ENCODE assay signal across 19 cellular contexts in genomic region chr2:7552825-7553550, GRCh38.
DNase-seq lines count a peak whose midpoint lies in the region; ATAC-seq, FAIRE-seq and TF ChIP-seq lines count a peak whose summit lies in the region.
"Had no signal": no experiment of that assay in that cellular context is flagged by ENCODE, and none has a peak within 500 bp of the region (broad histone marks: within the 10 kb centered on the region; RNA-seq: fewer than 3 reads in every experiment).

No MANE protein-coding gene starts in this region.

- H4K20me1 ChIP-seq in hepatocyte (ENCODE audit: insufficient read depth, poor library complexity, severe bottlenecking): no peaks in the 10 kb centered on the region

- peaks cover 23% of the 10 kb centered on the region for H3K4me1 Mint-ChIP-seq in activated CD4-positive, alpha-beta T cell treated with anti-CD3 and anti-CD28 coated beads for 36 hours
- H3K4me1 Mint-ChIP-seq in CD4-positive, alpha-beta T cell (ENCODE audit: low read depth): peaks cover 10% of the 10 kb centered on the region
- H3K4me1 Mint-ChIP-seq in activated CD4-positive, alpha-beta memory T cell treated with anti-CD3 and anti-CD28 coated beads for 36 hours (ENCODE audit: low read depth): peaks cover 24% of the 10 kb centered on the region

- H3K27ac ChIP-seq in CD4-positive, alpha-beta T cell (ENCODE audit: low read depth, low read length): no peak overlapping the region
- no peak overlapping the region for H3K27ac ChIP-seq in hepatocyte
- H3K27ac ChIP-seq: cardiac muscle cell, dorsolateral prefrontal cortex had no signal

- ATAC-seq in activated CD4-positive, alpha-beta T cell treated with anti-CD3 and anti-CD28 coated beads for 36 hours: peak; percentile 92
- ATAC-seq in CD4-positive, alpha-beta T cell (ENCODE audit: poor library complexity): no peak
- ATAC-seq in GM21619 (IDR thresholded peaks at IDR 0.05; ENCODE audit: unreplicated experiment) (no peak), GM21526 (IDR thresholded peaks at IDR 0.05; ENCODE audit: low FRiP score, unreplicated experiment) (no peak)
- ATAC-seq: activated CD4-positive, CD25-positive, alpha-beta regulatory T cell treated with anti-CD3 and anti-CD28 coated beads, Interleukin-2, amount 50 U/mL, for 24 hours had no signal

- no peaks in the 10 kb centered on the region for H3K36me3 ChIP-seq in hepatocyte (replicated peaks; ENCODE audit: insufficient read depth, low read depth)
- H3K36me3 ChIP-seq: cardiac muscle cell, MG63 had no signal

- no peaks in the 10 kb centered on the region for H3K9me3 ChIP-seq in CD4-positive, alpha-beta T cell (ENCODE audit: control insufficient read depth, low read length)
- H3K9me3 ChIP-seq in hepatocyte (ENCODE audit: low read depth): no peaks in the 10 kb centered on the region
- H3K9me3 ChIP-seq: MG63 had no signal

- no peak overlapping the region for H3K4me3 Mint-ChIP-seq in activated CD4-positive, alpha-beta T cell treated with anti-CD3 and anti-CD28 coated beads for 36 hours
- H3K4me3 Mint-ChIP-seq in CD4-positive, alpha-beta T cell: peak overlapping the region; percentile 0
- H3K4me3 Mint-ChIP-seq in activated CD4-positive, alpha-beta memory T cell treated with anti-CD3 and anti-CD28 coated beads for 36 hours: peak overlapping the region; percentile 20

- WGBS in hepatocyte (ENCODE audit: low lambda C conversion rate, missing lambda C conversion rate): 58% methylated on average over 5 of the region's 5 CpGs

- H3K79me2 ChIP-seq in hepatocyte: no peaks in the 10 kb centered on the region

- H3K4me2 ChIP-seq in hepatocyte: peak overlapping the region; percentile 33

- no peak for TF ChIP-seq CTCF in CD4-positive, alpha-beta T cell (IDR thresholded peaks at IDR 0.05)
- no peak for TF ChIP-seq CTCF in hepatocyte (IDR thresholded peaks at IDR 0.05; ENCODE audit: poor library complexity)

- no peak for DNase-seq in activated CD4-positive, alpha-beta T cell treated with anti-CD3 and anti-CD28 coated beads for 36 hours
- DNase-seq in activated CD4-positive, alpha-beta T cell treated with anti-CD3 and anti-CD28 coated beads, Interleukin-2, amount 50 U/mL, for 4 hours: no peak
- no peak for DNase-seq in CD4-positive, alpha-beta T cell
- DNase-seq in activated CD4-positive, alpha-beta memory T cell treated with anti-CD3 and anti-CD28 coated beads for 36 hours: peak; percentile 14
- DNase-seq in hepatocyte (ENCODE audit: low spot score) (no peak), HTR-8/SVneo (ENCODE audit: insufficient read length, low spot score) (no peak)
- DNase-seq: 8988T, amygdala, dorsolateral prefrontal cortex, GOT3, immature natural killer cell, MG63, NCI-H1436 treated with DMSO at 0.1 percent for 48 hours, NCI-H524 treated with DMSO at 0.1 percent for 48 hours, substantia nigra had no signal

- CTCF ChIA-PET in activated CD4-positive, alpha-beta T cell treated with anti-CD3 and anti-CD28 coated beads for 36 hours (lab: Charles Lee): interaction anchor here (0.5 to 1.0 kb wide), 4 partner anchors 17 to 404 kb away, joined by 3 to 4 read pairs (median 3); no protein-coding TSS in a partner anchor
- CTCF ChIA-PET in CD4-positive, alpha-beta T cell (lab: Charles Lee): no interaction called here
- CTCF ChIA-PET in activated CD4-positive, alpha-beta memory T cell treated with anti-CD3 and anti-CD28 coated beads for 36 hours (lab: Charles Lee): interaction anchor here (0.6 to 1.0 kb wide), 3 partner anchors 34 to 612 kb away, joined by 3 to 7 read pairs (median 3); no protein-coding TSS in a partner anchor

- intact Hi-C loops in activated CD4-positive, alpha-beta T cell treated with anti-CD3 and anti-CD28 coated beads for 36 hours (cut with DNase I, micrococcal nuclease): no loop called here
- intact Hi-C loops in CD4-positive, alpha-beta T cell (cut with DNase I, micrococcal nuclease): no loop called here
- intact Hi-C loops in activated CD4-positive, alpha-beta memory T cell treated with anti-CD3 and anti-CD28 coated beads for 36 hours (cut with micrococcal nuclease): loop anchor here (1.0 to 2.0 kb wide), 2 partner anchors 14 to 18 kb away; no protein-coding TSS in a partner anchor

- H3K9me3 Mint-ChIP-seq in activated CD4-positive, alpha-beta T cell treated with anti-CD3 and anti-CD28 coated beads for 36 hours (ENCODE audit: low read depth): peaks cover 2% of the 10 kb centered on the region
- H3K9me3 Mint-ChIP-seq in CD4-positive, alpha-beta T cell: no peaks in the 10 kb centered on the region
- H3K9me3 Mint-ChIP-seq in activated CD4-positive, alpha-beta memory T cell treated with anti-CD3 and anti-CD28 coated beads for 36 hours: no peaks in the 10 kb centered on the region
- H3K9me3 Mint-ChIP-seq: immature natural killer cell had no signal

- H3K4me3 ChIP-seq in hepatocyte: no peak overlapping the region
- H3K4me3 ChIP-seq: cardiac muscle cell, dorsolateral prefrontal cortex, MG63 had no signal

- H3K27me3 Mint-ChIP-seq in activated CD4-positive, alpha-beta T cell treated with anti-CD3 and anti-CD28 coated beads for 36 hours: no peaks in the 10 kb centered on the region
- no peaks in the 10 kb centered on the region for H3K27me3 Mint-ChIP-seq in CD4-positive, alpha-beta T cell
- H3K27me3 Mint-ChIP-seq in activated CD4-positive, alpha-beta memory T cell treated with anti-CD3 and anti-CD28 coated beads for 36 hours: no peaks in the 10 kb centered on the region

- no peaks in the 10 kb centered on the region for H3K27me3 ChIP-seq in CD4-positive, alpha-beta T cell (ENCODE audit: control insufficient read depth, insufficient read depth, low read length)
- H3K27me3 ChIP-seq in hepatocyte: no peaks in the 10 kb centered on the region
- H3K27me3 ChIP-seq: cardiac muscle cell, MG63 had no signal

- peak overlapping the region; percentile 48 for H3K27ac Mint-ChIP-seq in activated CD4-positive, alpha-beta T cell treated with anti-CD3 and anti-CD28 coated beads for 36 hours
- H3K27ac Mint-ChIP-seq in CD4-positive, alpha-beta T cell: peak overlapping the region; percentile 10
- peak overlapping the region; percentile 57 for H3K27ac Mint-ChIP-seq in activated CD4-positive, alpha-beta memory T cell treated with anti-CD3 and anti-CD28 coated beads for 36 hours

- H3K4me1 ChIP-seq in hepatocyte (ENCODE audit: insufficient read depth): no peaks in the 10 kb centered on the region

- FAIRE-seq in HTR-8/SVneo (lab: Jason Lieb, UNC): no peak

- no peak overlapping the region for H2AFZ ChIP-seq in hepatocyte

- POLR2A ChIA-PET in activated CD4-positive, alpha-beta T cell treated with anti-CD3 and anti-CD28 coated beads for 36 hours (lab: Charles Lee): interaction anchor here (0.5 to 0.9 kb wide), 2 partner anchors 29 to 278 kb away, joined by 3 read pairs; no protein-coding TSS in a partner anchor
- POLR2A ChIA-PET in CD4-positive, alpha-beta T cell (lab: Charles Lee): interaction anchor here (0.7 to 0.8 kb wide), 3 partner anchors 11 to 1210 kb away, joined by 3 to 4 read pairs (median 3); no protein-coding TSS in a partner anchor
- POLR2A ChIA-PET in activated CD4-positive, alpha-beta memory T cell treated with anti-CD3 and anti-CD28 coated beads for 36 hours (lab: Charles Lee): no interaction called here

- no peaks in the 10 kb centered on the region for H3K9me2 ChIP-seq in hepatocyte (replicated peaks; ENCODE audit: insufficient read depth)

- no peaks in the 10 kb centered on the region for H3K36me3 Mint-ChIP-seq in activated CD4-positive, alpha-beta T cell treated with anti-CD3 and anti-CD28 coated beads for 36 hours (ENCODE audit: low read depth)
- H3K36me3 Mint-ChIP-seq in CD4-positive, alpha-beta T cell (ENCODE audit: low read depth): no peaks in the 10 kb centered on the region
- no peaks in the 10 kb centered on the region for H3K36me3 Mint-ChIP-seq in activated CD4-positive, alpha-beta memory T cell treated with anti-CD3 and anti-CD28 coated beads for 36 hours
- H3K36me3 Mint-ChIP-seq: immature natural killer cell had no signal
